Comparison of ENCODE assay signal across 8 cellular contexts in genomic region chr9:136088939-136089696, GRCh38. TPM values are rescaled to one million over a fixed set of nuclear protein-coding genes. Genes with fewer than 3 reads are reported as not detected.
DNase-seq lines count a peak whose midpoint lies in the region; ATAC-seq and TF ChIP-seq lines count a peak whose summit lies in the region.
"Had no signal": no experiment of that assay in that cellular context is flagged by ENCODE, and none has a peak within 500 bp of the region (broad histone marks: within the 10 kb centered on the region; RNA-seq: fewer than 3 reads in every experiment).

No MANE protein-coding gene starts in this region.

- H3K27me3 ChIP-seq in GM06990 (replicated peaks; ENCODE audit: control insufficient read depth, insufficient read depth, low read length) (no peaks in the 10 kb centered on the region), endocrine pancreas (ENCODE audit: control insufficient read depth, insufficient read depth, low read length) (no peaks in the 10 kb centered on the region), psoas muscle (ENCODE audit: insufficient read depth in 3 of 3, low read length in 2 of 3) (no peaks in the 10 kb centered on the region)

- H3K9ac ChIP-seq in endocrine pancreas (ENCODE audit: control insufficient read depth, insufficient read depth, low read length), result peak overlapping the region; percentile 65

- TF ChIP-seq CTCF in GM06990 (IDR thresholded peaks at IDR 0.05; ENCODE audit: insufficient read depth, low read length, poor library complexity, severe bottlenecking), result no peak
- TF ChIP-seq CTCF in NB4 (IDR thresholded peaks at IDR 0.05; ENCODE audit: low read depth, low read length), result no peak
- no peak for TF ChIP-seq CTCF in psoas muscle (IDR thresholded peaks at IDR 0.05)

- H3K4me3 ChIP-seq in GM06990 (replicated peaks; ENCODE audit: low read depth, low read length), result no peak overlapping the region
- peak overlapping the region; percentile 13 for H3K4me3 ChIP-seq in NB4 (ENCODE audit: low read depth, low read length)
- H3K4me3 ChIP-seq in endocrine pancreas (ENCODE audit: control insufficient read depth, insufficient read depth, low read length), result no peak overlapping the region
- peak overlapping the region; percentile 52 for H3K4me3 ChIP-seq in psoas muscle

- DNase-seq in GM06990 (ENCODE audit: extremely low read depth, insufficient read length) (peak; percentile 3), NB4 (ENCODE audit: low read depth) (peak; percentile 94), psoas muscle (peak; percentile 42 to 75), hepatic stellate cell (ENCODE audit: low spot score) (no peak), ureter (ENCODE audit: low spot score) (no peak), NCI-H187 treated with DMSO at 0.1 percent for 48 hours (lab: John Stamatoyannopoulos, UW) (no peak)
- DNase-seq: NCI-H748 treated with DMSO at 0.1 percent for 48 hours had no signal

- 42 to 67% (median 44%) methylated on average over 21 to 22 of the region's 22 CpGs for WGBS in psoas muscle, 3 donors

- no peak for TF ChIP-seq POLR2A in NB4 (IDR thresholded peaks at IDR 0.05; ENCODE audit: extremely low read depth, insufficient read length)

- intact Hi-C loops in psoas muscle (cut with DNase I), result loop anchor here (5.0 kb wide), 2 partner anchors 33 to 62 kb away; no protein-coding TSS in a partner anchor

- H3K9me3 ChIP-seq in endocrine pancreas (ENCODE audit: control insufficient read depth, low read length) (no peaks in the 10 kb centered on the region), psoas muscle (no peaks in the 10 kb centered on the region)

- H3K36me3 ChIP-seq in GM06990 (ENCODE audit: control insufficient read depth, insufficient read depth, low read length) (no peaks in the 10 kb centered on the region; the same call in 1 of the 2 replicates), endocrine pancreas (ENCODE audit: control insufficient read depth, insufficient read depth, low read length) (no peaks in the 10 kb centered on the region), psoas muscle (ENCODE audit: insufficient read depth in 1 of 2, low read depth in 1 of 2) (no peaks in the 10 kb centered on the region)

- no peaks in the 10 kb centered on the region for H3K4me1 ChIP-seq in endocrine pancreas (ENCODE audit: control insufficient read depth, insufficient read depth, low read length)
- H3K4me1 ChIP-seq in psoas muscle, result peaks cover 81% of the 10 kb centered on the region

- H3K27ac ChIP-seq in psoas muscle, result peak overlapping the region; percentile 93

- ATAC-seq in psoas muscle, result peak; percentile 11 to 44 (median 20)

RNA-seq across cellular contexts. Expression of gene NACC2, which starts 6.0 kb away (rescaled TPM):
- total RNA-seq in psoas muscle (10 to 100 TPM; 18.4 to 33.5 (median 28.0) TPM), ureter (36.0 TPM)
- 10 to 100 TPM in 2 of 3 donors, 1 to 10 TPM in 1; 8.5 to 14.0 (median 10.4) TPM for polyA plus RNA-seq in psoas muscle

RNA-seq across cellular contexts. Expression of gene TMEM250, which starts 29.6 kb away (rescaled TPM):
- 10 to 100 TPM; 17.3 to 27.8 (median 22.5) TPM for total RNA-seq in psoas muscle
- polyA plus RNA-seq in psoas muscle, result 10 to 100 TPM; 28.8 to 49.5 (median 41.3) TPM
- total RNA-seq in ureter, result 31.8 TPM

Comparison
In these comparisons a context has a peak if more than half of its experiments do, and no peak if none do; other contexts are left out.
1. DNase-seq: peak in GM06990 (single experiment), NB4 (single experiment) and psoas muscle (2 of 2); none in hepatic stellate cell (single experiment), ureter (single experiment) and NCI-H187 treated with DMSO at 0.1 percent for 48 hours (single experiment).
2. H3K4me3 ChIP-seq: peak in NB4 (single experiment) and psoas muscle (single experiment); none in GM06990 (single experiment) and endocrine pancreas (single experiment).